ENCODE assay signal across 30 cellular contexts in the genomic region with DNA sequence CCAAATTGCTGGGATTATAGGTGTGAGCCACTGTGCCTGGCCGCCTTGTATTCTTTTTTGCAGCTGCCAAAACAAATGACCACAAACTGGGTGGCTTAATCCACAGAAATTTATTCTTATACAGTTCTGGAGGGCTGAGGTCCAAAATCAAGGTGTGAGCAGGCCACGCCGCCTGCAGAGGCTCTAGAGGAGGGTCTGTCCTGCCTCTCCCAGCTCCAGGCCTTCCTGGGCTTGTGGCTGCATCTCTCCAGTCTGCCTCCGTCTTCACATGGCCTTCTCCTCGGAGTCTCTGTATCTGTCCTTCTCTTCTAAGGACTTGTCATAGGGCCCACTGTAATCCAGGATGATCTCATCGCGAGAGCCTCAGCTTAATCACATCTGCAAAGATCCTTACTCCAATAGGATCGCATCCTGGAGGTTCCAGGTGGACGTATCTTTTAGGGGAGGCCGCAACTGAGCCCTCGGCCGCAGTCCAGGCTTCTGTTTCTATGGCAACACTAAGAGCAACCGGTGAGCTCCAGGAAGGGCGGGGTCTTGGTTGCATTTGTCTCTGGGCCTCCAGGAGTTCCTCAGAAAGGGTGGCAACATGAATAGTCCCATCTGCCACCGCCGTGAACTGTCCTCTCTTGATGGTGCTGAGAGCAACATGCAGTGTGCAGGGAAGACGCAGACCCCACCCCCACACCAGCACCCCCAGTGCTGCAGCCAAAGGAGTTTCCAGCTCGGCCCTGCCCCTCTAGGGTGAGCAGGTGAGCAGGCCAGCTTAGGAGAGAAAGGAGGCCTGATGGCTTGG. TPM values are rescaled to one million over a fixed set of nuclear protein-coding genes. Genes with fewer than 3 reads are reported as not detected.
DNase-seq lines count a peak whose midpoint lies in the region; ATAC-seq, FAIRE-seq and TF ChIP-seq lines count a peak whose summit lies in the region.
"Had no signal": no experiment of that assay in that cellular context is flagged by ENCODE, and none has a peak within 500 bp of the region (broad histone marks: within the 10 kb centered on the region; RNA-seq: fewer than 3 reads in every experiment).

No MANE protein-coding gene starts in this region.

- no peak overlapping the region for H3K27ac ChIP-seq in HepG2 (ENCODE audit: extremely low read length, insufficient read depth, low read length)
- H3K27ac ChIP-seq in right lobe of liver, result no peak overlapping the region
- H3K27ac ChIP-seq in lower lobe of right lung, result no peak overlapping the region
- no peak overlapping the region for H3K27ac ChIP-seq in PC-3 (ENCODE audit: low read length)
- no peak overlapping the region for H3K27ac ChIP-seq in colonic mucosa
- H3K27ac ChIP-seq: C4-2B, suprapubic skin had no signal

- H3K9me3 ChIP-seq in HepG2 (ENCODE audit: low read length) (no peaks in the 10 kb centered on the region), right lobe of liver (no peaks in the 10 kb centered on the region), lower lobe of right lung (no peaks in the 10 kb centered on the region), PC-3 (ENCODE audit: low read length) (no peaks in the 10 kb centered on the region), colonic mucosa (no peaks in the 10 kb centered on the region)
- H3K9me3 ChIP-seq: mucosa of descending colon, SK-N-SH, suprapubic skin had no signal

- H3K4me2 ChIP-seq in HepG2 (ENCODE audit: low read depth, low read length) (no peak overlapping the region), PC-3 (ENCODE audit: low read length) (no peak overlapping the region)
- H3K4me2 ChIP-seq: SK-N-SH had no signal

- TF ChIP-seq EP300 in HepG2 (IDR thresholded peaks at IDR 0.05; ENCODE audit: low read depth in 2 of 2, low read length in 2 of 2) (no peak), HepG2 (CRISPR knock-in tag; IDR thresholded peaks at IDR 0.05; ENCODE audit: borderline replicate concordance) (no peak)

- H3K36me3 ChIP-seq in HepG2 (replicated peaks in 1 of 2; ENCODE audit: control insufficient read depth in 1 of 2, insufficient read depth in 2 of 2, low read length in 2 of 2) (no peaks in the 10 kb centered on the region), right lobe of liver (no peaks in the 10 kb centered on the region), lower lobe of right lung (no peaks in the 10 kb centered on the region), PC-3 (ENCODE audit: low read depth, low read length) (no peaks in the 10 kb centered on the region), colonic mucosa (no peaks in the 10 kb centered on the region)
- H3K36me3 ChIP-seq: suprapubic skin had no signal

- CTCF ChIA-PET in HepG2 (lab: Yijun Ruan, JAX; ENCODE audit: low intra/inter-chr PET ratio, low total read pairs) (interaction anchor here (1.4 kb wide), 1 partner anchor 219 kb away, joined by 7 read pairs; no protein-coding TSS in a partner anchor), PC-3 (lab: Charles Lee) (no interaction called here)

- H3K9ac ChIP-seq in HepG2 (ENCODE audit: insufficient read depth, low read depth, low read length), result no peak overlapping the region
- no peak overlapping the region for H3K9ac ChIP-seq in PC-3 (ENCODE audit: low read length)
- H3K9ac ChIP-seq in colonic mucosa (ENCODE audit: low read depth in 2 of 2, low read length in 2 of 2), result no peak overlapping the region
- H3K9ac ChIP-seq: SK-N-SH had no signal

- 44% methylated on average over 16 of the region's 18 CpGs for WGBS in HepG2 (ENCODE audit: low lambda C conversion rate)
- WGBS in right lobe of liver (ENCODE audit: insufficient coverage, low coverage, low lambda C conversion rate, missing lambda C conversion rate), result 92% methylated on average over 9 of the region's 18 CpGs

- no peak for DNase-seq in HepG2 (ENCODE audit: low spot score)
- no peak for DNase-seq in right lobe of liver
- peak; percentile 35 for DNase-seq in RPMI8226
- peak; percentile 32 for DNase-seq in lower lobe of right lung
- no peak for DNase-seq in cerebellar nuclear complex (lab: John Stamatoyannopoulos, UW)
- no peak for DNase-seq in PC-3
- DNase-seq in activated CD4-positive, CD25-positive, alpha-beta regulatory T cell treated with anti-CD3 and anti-CD28 coated beads, Interleukin-2, amount 50 U/mL, for 72 hours, result no peak
- DNase-seq in colonic mucosa, result no peak
- DNase-seq: activated B cell treated with CpG ODN at 0.5 μM for 24 hours; activated CD8-positive, alpha-beta memory T cell treated with anti-CD3 and anti-CD28 coated beads, Interleukin-2, amount 10 ng/mL, durations not matched to agents 7 days and 5 days; activated naive CD4-positive, alpha-beta T cell; activated T-cell treated with anti-CD3 and anti-CD28 coated beads, Interleukin-2, amount 50 U/mL, for 48 hours; central memory CD4-positive, alpha-beta T cell; COR-L47; dermis blood vessel endothelial cell; GDM1; glutamatergic neuron; HFFc6; KBM-7; kidney; mucosa of descending colon; natural killer cell; NCI-H1105; NCI-H2029; NCI-H345; NCI-H774; SK-N-SH; stimulated activated naive CD4-positive, alpha-beta T cell had no signal

- H3K4me3 ChIP-seq in HepG2 (replicated peaks in 1 of 3; ENCODE audit: insufficient read depth in 1 of 3, low read depth in 2 of 3, low read length in 3 of 3) (no peak overlapping the region), right lobe of liver (no peak overlapping the region), lower lobe of right lung (no peak overlapping the region), PC-3 (ENCODE audit: low read length) (no peak overlapping the region), colonic mucosa (no peak overlapping the region)
- H3K4me3 ChIP-seq: mucosa of descending colon, suprapubic skin had no signal

- no peak for FAIRE-seq in HepG2 (lab: Jason Lieb, UNC)
- FAIRE-seq: kidney had no signal

- H3K27me3 ChIP-seq in HepG2 (ENCODE audit: control insufficient read depth in 1 of 2, insufficient read depth in 2 of 2, low read length in 2 of 2) (peaks cover 2 to 7% of the 10 kb centered on the region in 2 experiments; a peak in 3 of 5 replicates), right lobe of liver (no peaks in the 10 kb centered on the region), lower lobe of right lung (ENCODE audit: low read depth) (no peaks in the 10 kb centered on the region), PC-3 (ENCODE audit: low read length) (no peaks in the 10 kb centered on the region), colonic mucosa (no peaks in the 10 kb centered on the region)
- H3K27me3 ChIP-seq: suprapubic skin had no signal

- H3K79me2 ChIP-seq in HepG2 (ENCODE audit: insufficient read depth, low read length) (no peaks in the 10 kb centered on the region), PC-3 (ENCODE audit: low read length) (no peaks in the 10 kb centered on the region)

- TF ChIP-seq POLR2A in HepG2 (IDR thresholded peaks at IDR 0.05; ENCODE audit: insufficient read depth in 1 of 2, low read depth in 2 of 2, low read length in 2 of 2) (no peak), right lobe of liver (IDR thresholded peaks at IDR 0.05) (no peak)

- intact Hi-C loops in HepG2 (cut with micrococcal nuclease; ENCODE audit: unreplicated experiment), result loop anchor here (2.0 kb wide), 1 partner anchor 219 kb away; no protein-coding TSS in a partner anchor
- intact Hi-C loops in right lobe of liver (cut with DNase I), result no loop called here
- intact Hi-C loops in lower lobe of right lung (cut with DNase I), result no loop called here
- intact Hi-C loops in PC-3 (cut with micrococcal nuclease), result no loop called here
- intact Hi-C loops in colonic mucosa (cut with DNase I), result no loop called here

- TF ChIP-seq RAD21 in HepG2 (CRISPR knock-in tag; IDR thresholded peaks at IDR 0.05), result no peak

- no peak overlapping the region for H2AFZ ChIP-seq in HepG2 (ENCODE audit: low read length)
- H2AFZ ChIP-seq in PC-3 (ENCODE audit: low read length), result no peak overlapping the region

- ATAC-seq in HepG2 (no peak), right lobe of liver (no peak), lower lobe of right lung (no peak), PC-3 (no peak)
- ATAC-seq: activated CD8-positive, alpha-beta memory T cell treated with anti-CD3 and anti-CD28 coated beads, Interleukin-2, amount 10 ng/mL, durations not matched to agents 7 days and 5 days; mucosa of descending colon; natural killer cell had no signal

- POLR2A ChIA-PET in HepG2 (lab: Yijun Ruan, JAX), result no interaction called here
- POLR2A ChIA-PET in PC-3 (lab: Charles Lee; ENCODE audit: unreplicated experiment), result no interaction called here

- H3K4me1 ChIP-seq in HepG2 (ENCODE audit: insufficient read depth, low read length), result peaks cover 7% of the 10 kb centered on the region; the same call in 1 of the 2 replicates
- H3K4me1 ChIP-seq in right lobe of liver, result no peaks in the 10 kb centered on the region
- no peaks in the 10 kb centered on the region for H3K4me1 ChIP-seq in lower lobe of right lung
- no peaks in the 10 kb centered on the region for H3K4me1 ChIP-seq in PC-3 (ENCODE audit: insufficient read depth, low read length)
- no peaks in the 10 kb centered on the region for H3K4me1 ChIP-seq in colonic mucosa
- H3K4me1 ChIP-seq: suprapubic skin had no signal

- BruUV-seq in HepG2 (replicated peaks; lab: Mats Ljungman, UMichigan) (no TSS peak), PC-3 (replicated peaks; lab: Mats Ljungman, UMichigan) (no TSS peak)

- no peaks in the 10 kb centered on the region for H4K20me1 ChIP-seq in HepG2 (ENCODE audit: insufficient read depth, low read length)
- no peaks in the 10 kb centered on the region for H4K20me1 ChIP-seq in PC-3 (ENCODE audit: low read length)

- in situ Hi-C loops in HepG2 (cut with HindIII; ENCODE audit: extremely low pct_ligation_motif_present, low pct_unique_long_range_greater_than_20kb), result no loop called here

- no peaks in the 10 kb centered on the region for H3K9me2 ChIP-seq in PC-3 (replicated peaks; ENCODE audit: low read length)
- H3K9me2 ChIP-seq: SK-N-SH had no signal

- TF ChIP-seq CTCF in HepG2 (CRISPR knock-in tag; IDR thresholded peaks at IDR 0.05) (no peak), right lobe of liver (IDR thresholded peaks at IDR 0.05) (no peak), lower lobe of right lung (IDR thresholded peaks at IDR 0.05) (no peak), PC-3 (conservative IDR thresholded peaks at IDR 0.05; ENCODE audit: low read depth, low read length) (no peak), colonic mucosa (IDR thresholded peaks at IDR 0.05) (no peak)

- H3F3A ChIP-seq in PC-3 (ENCODE audit: low read length, unreplicated experiment), result no peaks in the 10 kb centered on the region

RNA-seq across cellular contexts. Expression of a gene that starts 29.5 kb away (rescaled TPM):
- total RNA-seq in HepG2 (2016; rRNA removed; fragmentation: Illumina TruSeq; extraction: Trizol), result 9.6 and 10.4 TPM in 2 replicates
- total RNA-seq in HepG2 (2016; cell fraction: cytosol; rRNA removed; fragmentation: Illumina TruSeq; extraction: Trizol; ENCODE audit: low read depth), result 21.4 and 21.7 TPM in 2 replicates
- 8.9 and 11.4 TPM in 2 replicates for total RNA-seq in HepG2 (2016; cell fraction: insoluble cytoplasmic fraction; rRNA removed; fragmentation: Illumina TruSeq; extraction: Trizol)
- 11.2 TPM in 2 replicates for total RNA-seq in HepG2 (2016; cell fraction: membrane; rRNA removed; fragmentation: Illumina TruSeq; extraction: Trizol)
- total RNA-seq in HepG2 (2016; cell fraction: nucleus; rRNA removed; fragmentation: Illumina TruSeq; extraction: Trizol), result 22.2 and 24.6 TPM in 2 replicates
- polyA plus RNA-seq in HepG2 (2011; rRNA removed), result 5.3 and 5.6 TPM in 2 replicates
- polyA plus RNA-seq in HepG2 (2011; cell fraction: cytosol; rRNA removed), result 2.9 and 3.6 TPM in 2 replicates
- polyA plus RNA-seq in HepG2 (2011; cell fraction: nucleus; rRNA removed), result 14.4 and 16.2 TPM in 2 replicates
- 18.0 and 18.4 TPM in 2 replicates for polyA plus RNA-seq in HepG2 (2012)
- polyA plus RNA-seq in HepG2 (2016; cell fraction: cytosol; fragmentation: Illumina TruSeq; extraction: Trizol; ENCODE audit: low read depth), result 0.49 and 1.1 TPM in 2 replicates
- polyA plus RNA-seq in HepG2 (2016; cell fraction: insoluble cytoplasmic fraction; fragmentation: Illumina TruSeq; extraction: Trizol; ENCODE audit: low read depth), result 8.4 and 12.7 TPM in 2 replicates
- polyA plus RNA-seq in HepG2 (2016; cell fraction: membrane; fragmentation: Illumina TruSeq; extraction: Trizol; ENCODE audit: low read depth), result 1.4 and 1.6 TPM in 2 replicates
- 29.7 and 36.9 TPM in 2 replicates for polyA plus RNA-seq in HepG2 (2016; cell fraction: nucleus; fragmentation: Illumina TruSeq; extraction: Trizol; ENCODE audit: insufficient read depth, low read depth)
- polyA minus RNA-seq in HepG2 (2011; rRNA and poly(A)+ RNA removed; ENCODE audit: low replicate concordance), result 22.8 and 23.5 TPM in 2 replicates
- 22.0 and 23.0 TPM in 2 replicates for polyA minus RNA-seq in HepG2 (2011; cell fraction: cytosol; rRNA and poly(A)+ RNA removed)
- polyA minus RNA-seq in HepG2 (2011; cell fraction: nucleus; rRNA and poly(A)+ RNA removed), result 37.7 and 49.0 TPM in 2 replicates
- total RNA-seq in right lobe of liver, result 10 to 100 TPM; 18.1 to 39.8 (median 29.2) TPM
- 78.3 TPM for total RNA-seq in lower lobe of right lung
- total RNA-seq in PC-3 (2014; rRNA removed), result 21.9 and 23.6 TPM in 2 replicates
- total RNA-seq in colonic mucosa, result 10 to 100 TPM; 42.0 to 45.2 TPM

Comparison
In these comparisons a context has a peak if more than half of its experiments do, and no peak if none do; other contexts are left out.
1. DNase-seq: peak in RPMI8226 (single experiment) and lower lobe of right lung (single experiment); none in HepG2 (single experiment), right lobe of liver (0 of 3), cerebellar nuclear complex (0 of 2), PC-3 (single experiment), activated CD4-positive, CD25-positive, alpha-beta regulatory T cell treated with anti-CD3 and anti-CD28 coated beads, Interleukin-2, amount 50 U/mL, for 72 hours (single experiment) and colonic mucosa (single experiment).